In the genomic region with DNA sequence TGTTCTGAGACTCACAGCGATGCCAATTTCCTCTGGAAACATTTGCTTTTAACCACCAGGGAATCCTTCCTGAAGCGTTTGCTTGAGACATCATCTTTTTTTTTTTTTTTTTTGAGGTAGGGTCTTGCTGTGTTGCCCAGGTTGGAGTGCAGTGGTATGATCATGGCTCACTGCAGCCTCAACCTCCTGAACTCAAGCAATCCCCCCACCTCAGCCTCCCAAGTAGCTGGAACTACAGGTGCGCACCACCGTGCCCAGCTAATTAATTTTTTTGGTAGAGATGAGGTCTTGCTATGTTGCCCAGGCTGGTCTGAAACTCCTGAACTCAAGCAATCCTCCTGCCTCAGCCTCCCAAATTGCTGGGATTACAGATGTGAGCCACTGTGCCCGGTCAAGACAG, we compare ENCODE assay signal across 9 cellular contexts. TPM values are rescaled to one million over a fixed set of nuclear protein-coding genes. Genes with fewer than 3 reads are reported as not detected.
A peak's percentile ranks its signal among the peaks of the same experiment; 100 is the strongest.
DNase-seq lines count a peak whose midpoint lies in the region; ATAC-seq, FAIRE-seq and TF ChIP-seq lines count a peak whose summit lies in the region.
"Not testable (repeated sequence)": the region's sequence is repeated elsewhere in the genome, so short reads cannot be mapped to it uniquely, and the experiment has no call there.
"Had no signal": no experiment of that assay in that cellular context is flagged by ENCODE, and none has a peak within 500 bp of the region (broad histone marks: within the 10 kb centered on the region; RNA-seq: fewer than 3 reads in every experiment).

No MANE protein-coding gene starts in this region.

- H3K27ac Mint-ChIP-seq in T-helper 2 cell treated with Interferon-gamma antibody and Interleukin-4, amounts not matched to agents 5 μg/mL and 100 μg/mL, for 36 hours = peak overlapping the region; percentile 36
- not testable (repeated sequence) for H3K27ac Mint-ChIP-seq in chondrocyte (ENCODE audit: unreplicated experiment)

- CTCF ChIA-PET in HEK293 (lab: Yijun Ruan, JAX) = interaction anchor here (0.6 to 0.7 kb wide), 4 partner anchors 12 to 1255 kb away, joined by 3 to 6 read pairs (median 4); no protein-coding TSS in a partner anchor
- CTCF ChIA-PET in K562 (lab: Yijun Ruan, JAX; ENCODE audit: low intra/inter-chr PET ratio); HepG2 (lab: Yijun Ruan, JAX; ENCODE audit: low intra/inter-chr PET ratio, low total read pairs): not testable (repeated sequence)

- not testable (repeated sequence) for TF ChIP-seq POLR2A in K562 (conservative IDR thresholded peaks at IDR 0.05); HepG2 (IDR thresholded peaks at IDR 0.05; ENCODE audit: insufficient read depth in 1 of 2, low read depth in 2 of 2, low read length in 2 of 2)

- not testable (repeated sequence) for H3K4me1 ChIP-seq in HEK293 (ENCODE audit: control insufficient read depth, insufficient read depth, low read length); HepG2 (ENCODE audit: insufficient read depth, low read length)
- H3K4me1 ChIP-seq in K562 (replicated peaks in 1 of 2; ENCODE audit: control insufficient read depth in 2 of 2, insufficient read depth in 2 of 2, low read length in 2 of 2) (peaks cover 7 to 16% of the 10 kb centered on the region in 2 experiments; a peak in 4 of 5 replicates), neutrophil (ENCODE audit: control insufficient read depth in 1 of 2, insufficient read depth in 1 of 2, low read depth in 1 of 2, low read length in 1 of 2) (peaks cover 39 to 40% of the 10 kb centered on the region in 2 experiments)

- 35% methylated on average over 4 of the region's 5 CpGs for WGBS in K562 (ENCODE audit: insufficient coverage, low coverage, missing lambda C conversion rate)
- 46% methylated on average over 5 of the region's 5 CpGs for WGBS in HepG2 (ENCODE audit: low lambda C conversion rate)

- H3K4me2 ChIP-seq in K562 (ENCODE audit: insufficient read depth, low read length); HepG2 (ENCODE audit: low read depth, low read length): not testable (repeated sequence)

- peaks cover 22% of the 10 kb centered on the region for H3K4me1 Mint-ChIP-seq in T-helper 2 cell treated with Interferon-gamma antibody and Interleukin-4, amounts not matched to agents 5 μg/mL and 100 μg/mL, for 36 hours (ENCODE audit: low read depth)
- not testable (repeated sequence) for H3K4me1 Mint-ChIP-seq in chondrocyte (ENCODE audit: low read depth)

- H3K27ac ChIP-seq in HEK293 (ENCODE audit: extremely low read depth, low read depth, low read length); K562 (ENCODE audit: extremely low read depth, low read depth, low read length); HepG2 (ENCODE audit: extremely low read length, insufficient read depth, low read length): not testable (repeated sequence)
- peak overlapping the region; percentile 31 for H3K27ac ChIP-seq in neutrophil

- not testable (repeated sequence) for TF ChIP-seq EP300 in K562 (IDR thresholded peaks at IDR 0.05; ENCODE audit: low read length); HepG2 (IDR thresholded peaks at IDR 0.05; ENCODE audit: low read depth in 2 of 2, low read length in 2 of 2); HepG2 (CRISPR knock-in tag; IDR thresholded peaks at IDR 0.05; ENCODE audit: borderline replicate concordance)

- not testable (repeated sequence) for BruUV-seq in K562 (replicated peaks; lab: Mats Ljungman, UMichigan); HepG2 (replicated peaks; lab: Mats Ljungman, UMichigan)

- H3K79me2 ChIP-seq in K562 (ENCODE audit: control insufficient read depth, insufficient read depth, low read length); HepG2 (ENCODE audit: insufficient read depth, low read length): not testable (repeated sequence)

- not testable (repeated sequence) for H3K9me1 ChIP-seq in K562 (ENCODE audit: control insufficient read depth, insufficient read depth, low read length)

- intact Hi-C loops in K562 (cut with micrococcal nuclease); HepG2 (cut with micrococcal nuclease; ENCODE audit: unreplicated experiment); posterior vena cava (cut with DNase I): not testable (repeated sequence)

- H3K9me3 Mint-ChIP-seq in T-helper 2 cell treated with Interferon-gamma antibody and Interleukin-4, amounts not matched to agents 5 μg/mL and 100 μg/mL, for 36 hours; chondrocyte (ENCODE audit: low read depth): not testable (repeated sequence)

- not testable (repeated sequence) for H3K9ac ChIP-seq in K562 (ENCODE audit: insufficient read depth in 1 of 2, low read depth in 2 of 2, low read length in 2 of 2); HepG2 (ENCODE audit: insufficient read depth, low read depth, low read length)

- H4K20me1 ChIP-seq in K562 (replicated peaks; ENCODE audit: control insufficient read depth, insufficient read depth, low read length); HepG2 (ENCODE audit: insufficient read depth, low read length): not testable (repeated sequence)

- ATAC-seq in K562, HepG2: not testable (repeated sequence)

- in situ Hi-C loops in K562 (cut with MboI); HepG2 (cut with HindIII; ENCODE audit: extremely low pct_ligation_motif_present, low pct_unique_long_range_greater_than_20kb): not testable (repeated sequence)

- DNase-seq in T-helper 2 cell treated with Interferon-gamma antibody and Interleukin-4, amounts not matched to agents 5 μg/mL and 100 μg/mL, for 36 hours (ENCODE audit: low spot score); K562 (ENCODE audit: extremely low read depth in 1 of 4, low spot score in 3 of 4); HepG2 (ENCODE audit: low spot score): not testable (repeated sequence)
- DNase-seq in chondrocyte (ENCODE audit: low spot score) (peak; percentile 13), posterior vena cava (ENCODE audit: low spot score) (peak; percentile 18)

- H3K4me3 ChIP-seq in HEK293 (ENCODE audit: low read depth, low read length); K562; HepG2 (replicated peaks in 1 of 3; ENCODE audit: insufficient read depth in 1 of 3, low read depth in 2 of 3, low read length in 3 of 3); neutrophil (ENCODE audit: low read depth in 1 of 2, low read length in 1 of 2): not testable (repeated sequence)

- not testable (repeated sequence) for H2AFZ ChIP-seq in K562 (ENCODE audit: low read depth, low read length); HepG2 (ENCODE audit: low read length)

- H3K27me3 Mint-ChIP-seq in T-helper 2 cell treated with Interferon-gamma antibody and Interleukin-4, amounts not matched to agents 5 μg/mL and 100 μg/mL, for 36 hours (ENCODE audit: low read depth); chondrocyte (ENCODE audit: low read depth): not testable (repeated sequence)

- not testable (repeated sequence) for TF ChIP-seq RAD21 in K562 (CRISPR knock-in tag; conservative IDR thresholded peaks at IDR 0.05 in 1 of 2, IDR thresholded peaks at IDR 0.05 in 1 of 2); HepG2 (CRISPR knock-in tag; IDR thresholded peaks at IDR 0.05)

- POLR2A ChIA-PET in HEK293 (lab: Yijun Ruan, JAX) = interaction anchor here (0.7 kb wide), 1 partner anchor 25 kb away, joined by 6 read pairs; no protein-coding TSS in a partner anchor
- POLR2A ChIA-PET in K562 (lab: Yijun Ruan, JAX) = interaction anchor here (0.9 to 2.1 kb wide), 3 partner anchors 12 to 21 kb away, joined by 3 to 5 read pairs (median 3); no protein-coding TSS in a partner anchor
- POLR2A ChIA-PET in HepG2 (lab: Yijun Ruan, JAX) = not testable (repeated sequence)

- not testable (repeated sequence) for H3K27me3 ChIP-seq in K562 (ENCODE audit: control insufficient read depth in 2 of 2, insufficient read depth in 2 of 2, low read length in 2 of 2); HepG2 (ENCODE audit: control insufficient read depth in 1 of 2, insufficient read depth in 2 of 2, low read length in 2 of 2); neutrophil

- H3K9me3 ChIP-seq in HEK293 (ENCODE audit: control insufficient read depth, insufficient read depth, low read depth, low read length); K562 (replicated peaks; ENCODE audit: control insufficient read depth, insufficient read depth, low read depth, low read length); HepG2 (ENCODE audit: low read length); neutrophil: not testable (repeated sequence)

- not testable (repeated sequence) for H3K4me3 Mint-ChIP-seq in T-helper 2 cell treated with Interferon-gamma antibody and Interleukin-4, amounts not matched to agents 5 μg/mL and 100 μg/mL, for 36 hours; chondrocyte (ENCODE audit: unreplicated experiment)

- not testable (repeated sequence) for H3K36me3 ChIP-seq in HEK293 (ENCODE audit: control insufficient read depth in 2 of 2, insufficient read depth in 1 of 2, low read length in 2 of 2); K562 (ENCODE audit: control insufficient read depth, insufficient read depth, low read length); HepG2 (replicated peaks in 1 of 2; ENCODE audit: control insufficient read depth in 1 of 2, insufficient read depth in 2 of 2, low read length in 2 of 2); neutrophil

- H3K36me3 Mint-ChIP-seq in T-helper 2 cell treated with Interferon-gamma antibody and Interleukin-4, amounts not matched to agents 5 μg/mL and 100 μg/mL, for 36 hours (ENCODE audit: low read depth); chondrocyte (ENCODE audit: low read depth): not testable (repeated sequence)

- FAIRE-seq in K562 (lab: Jason Lieb, UNC); HepG2 (lab: Jason Lieb, UNC): not testable (repeated sequence)

- not testable (repeated sequence) for TF ChIP-seq CTCF in HEK293 (tag by site-specific recombination; IDR thresholded peaks at IDR 0.05); K562 (IDR thresholded peaks at IDR 0.05 in 2 of 3, conservative IDR thresholded peaks at IDR 0.05 in 1 of 3; ENCODE audit: insufficient read depth in 2 of 3, low read depth in 1 of 3, low read length in 3 of 3); chondrocyte (IDR thresholded peaks at IDR 0.05); HepG2 (CRISPR knock-in tag; IDR thresholded peaks at IDR 0.05); neutrophil (IDR thresholded peaks at IDR 0.05)

RNA-seq across cellular contexts. Expression of a gene that starts 47.0 kb away (rescaled TPM):
- total RNA-seq in K562 (2011; cell fraction: chromatin; rRNA removed; ENCODE audit: low replicate concordance) = 88.1 and 137 TPM in 2 replicates
- 154 and 205 TPM in 2 replicates for total RNA-seq in K562 (2011; cell fraction: nucleolus; rRNA removed)
- total RNA-seq in K562 (2011; cell fraction: nucleoplasm; rRNA removed) = 184 and 200 TPM in 2 replicates
- 147 and 180 TPM in 2 replicates for total RNA-seq in K562 (2014; rRNA removed)
- total RNA-seq in K562 (2014; rRNA removed; fragmentation: Illumina TruSeq; extraction: Trizol) = 256 and 289 TPM in 2 replicates
- total RNA-seq in K562 (2015; rRNA removed; fragmentation: Illumina TruSeq; extraction: Trizol) = 149 and 165 TPM in 2 replicates
- total RNA-seq in K562 (2021) = 173 and 193 TPM in 2 replicates
- 124 and 136 TPM in 2 replicates for polyA plus RNA-seq in K562 (2011; rRNA removed)
- 61.8 and 105 TPM in 2 replicates for polyA plus RNA-seq in K562 (2011; cell fraction: cytosol; rRNA removed)
- 20.2 and 32.5 TPM in 2 replicates for polyA plus RNA-seq in K562 (2011; cell fraction: nucleus; rRNA removed)
- polyA plus RNA-seq in K562 (2012) = 208 and 216 TPM in 2 replicates
- polyA plus RNA-seq in K562 (2014; fragmentation: Illumina TruSeq; extraction: Trizol) = 259 and 284 TPM in 2 replicates
- 100 to 1,000 TPM; 275 to 304 TPM for polyA plus RNA-seq in K562 (2014; fragmentation: Nextera tagmentation; extraction: Ambion mirVana)
- 169 and 189 TPM in 2 replicates for polyA plus RNA-seq in K562 (2014; rRNA removed)
- 80.5 and 89.5 TPM in 2 replicates for polyA minus RNA-seq in K562 (2011; rRNA and poly(A)+ RNA removed)
- 42.2 and 44.1 TPM in 2 replicates for polyA minus RNA-seq in K562 (2011; cell fraction: cytosol; rRNA and poly(A)+ RNA removed)
- 5.8 and 12.2 TPM in 2 replicates for polyA minus RNA-seq in K562 (2011; cell fraction: nucleus; rRNA and poly(A)+ RNA removed)
- 10.3 to 16.1 TPM (median 16.0 TPM) in 3 replicates for total RNA-seq in chondrocyte
- 0.09 TPM in 1 of 2 replicates, not detected in the other for total RNA-seq in HepG2 (2016; rRNA removed; fragmentation: Illumina TruSeq; extraction: Trizol)
- total RNA-seq in HepG2 (2016; cell fraction: cytosol; rRNA removed; fragmentation: Illumina TruSeq; extraction: Trizol; ENCODE audit: low read depth) = not detected in 2 replicates
- total RNA-seq in HepG2 (2016; cell fraction: insoluble cytoplasmic fraction; rRNA removed; fragmentation: Illumina TruSeq; extraction: Trizol) = not detected in 2 replicates
- total RNA-seq in HepG2 (2016; cell fraction: membrane; rRNA removed; fragmentation: Illumina TruSeq; extraction: Trizol) = not detected in 2 replicates
- not detected in 2 replicates for total RNA-seq in HepG2 (2016; cell fraction: nucleus; rRNA removed; fragmentation: Illumina TruSeq; extraction: Trizol)
- not detected in 2 replicates for polyA plus RNA-seq in HepG2 (2011; rRNA removed)
- 0.12 and 0.15 TPM in 2 replicates for polyA plus RNA-seq in HepG2 (2011; cell fraction: cytosol; rRNA removed)
- 0.14 TPM in 1 of 2 replicates, not detected in the other for polyA plus RNA-seq in HepG2 (2011; cell fraction: nucleus; rRNA removed)
- polyA plus RNA-seq in HepG2 (2012) = 0.21 TPM in 1 of 2 replicates, not detected in the other
- not detected in 2 replicates for polyA plus RNA-seq in HepG2 (2016; cell fraction: cytosol; fragmentation: Illumina TruSeq; extraction: Trizol; ENCODE audit: low read depth)
- polyA plus RNA-seq in HepG2 (2016; cell fraction: insoluble cytoplasmic fraction; fragmentation: Illumina TruSeq; extraction: Trizol; ENCODE audit: low read depth) = not detected in 2 replicates
- polyA plus RNA-seq in HepG2 (2016; cell fraction: membrane; fragmentation: Illumina TruSeq; extraction: Trizol; ENCODE audit: low read depth) = not detected in 2 replicates
- not detected in 2 replicates for polyA plus RNA-seq in HepG2 (2016; cell fraction: nucleus; fragmentation: Illumina TruSeq; extraction: Trizol; ENCODE audit: insufficient read depth, low read depth)
- polyA minus RNA-seq in HepG2 (2011; rRNA and poly(A)+ RNA removed; ENCODE audit: low replicate concordance) = 0.16 and 2.3 TPM in 2 replicates
- not detected in 2 replicates for polyA minus RNA-seq in HepG2 (2011; cell fraction: cytosol; rRNA and poly(A)+ RNA removed)
- not detected in 2 replicates for polyA minus RNA-seq in HepG2 (2011; cell fraction: nucleus; rRNA and poly(A)+ RNA removed)
- 100 to 1,000 TPM; 138 to 144 TPM for total RNA-seq in posterior vena cava
- total RNA-seq: Caco-2, Calu3 had no signal

RNA-seq across cellular contexts. Expression of a gene that starts 52.3 kb away (rescaled TPM):
- total RNA-seq in K562 (2011; cell fraction: chromatin; rRNA removed; ENCODE audit: low replicate concordance) = 11.1 and 16.5 TPM in 2 replicates
- total RNA-seq in K562 (2011; cell fraction: nucleolus; rRNA removed) = 7.5 and 8.2 TPM in 2 replicates
- 8.2 and 12.1 TPM in 2 replicates for total RNA-seq in K562 (2011; cell fraction: nucleoplasm; rRNA removed)
- total RNA-seq in K562 (2014; rRNA removed) = 13.8 and 17.3 TPM in 2 replicates
- total RNA-seq in K562 (2014; rRNA removed; fragmentation: Illumina TruSeq; extraction: Trizol) = 18.8 and 20.1 TPM in 2 replicates
- total RNA-seq in K562 (2015; rRNA removed; fragmentation: Illumina TruSeq; extraction: Trizol) = 18.7 and 19.7 TPM in 2 replicates
- 13.8 and 14.8 TPM in 2 replicates for total RNA-seq in K562 (2021)
- 17.0 and 22.1 TPM in 2 replicates for polyA plus RNA-seq in K562 (2011; rRNA removed)
- 6.9 and 8.8 TPM in 2 replicates for polyA plus RNA-seq in K562 (2011; cell fraction: cytosol; rRNA removed)
- 9.5 and 9.7 TPM in 2 replicates for polyA plus RNA-seq in K562 (2011; cell fraction: nucleus; rRNA removed)
- 13.0 and 14.2 TPM in 2 replicates for polyA plus RNA-seq in K562 (2012)
- 19.9 and 23.2 TPM in 2 replicates for polyA plus RNA-seq in K562 (2014; fragmentation: Illumina TruSeq; extraction: Trizol)
- polyA plus RNA-seq in K562 (2014; fragmentation: Nextera tagmentation; extraction: Ambion mirVana) = 1 to 10 TPM; 5.6 to 8.8 TPM
- polyA plus RNA-seq in K562 (2014; rRNA removed) = 13.9 TPM in 2 replicates
- 18.2 TPM in 2 replicates for polyA minus RNA-seq in K562 (2011; rRNA and poly(A)+ RNA removed)
- 10.7 and 11.3 TPM in 2 replicates for polyA minus RNA-seq in K562 (2011; cell fraction: cytosol; rRNA and poly(A)+ RNA removed)
- polyA minus RNA-seq in K562 (2011; cell fraction: nucleus; rRNA and poly(A)+ RNA removed) = 6.1 and 8.1 TPM in 2 replicates
- 40.0 to 43.3 TPM (median 43.2 TPM) in 3 replicates for total RNA-seq in chondrocyte
- 21.9 and 29.9 TPM in 2 replicates for total RNA-seq in HepG2 (2016; rRNA removed; fragmentation: Illumina TruSeq; extraction: Trizol)
- total RNA-seq in HepG2 (2016; cell fraction: cytosol; rRNA removed; fragmentation: Illumina TruSeq; extraction: Trizol; ENCODE audit: low read depth) = 2.1 and 3.2 TPM in 2 replicates
- total RNA-seq in HepG2 (2016; cell fraction: insoluble cytoplasmic fraction; rRNA removed; fragmentation: Illumina TruSeq; extraction: Trizol) = 22.5 and 30.2 TPM in 2 replicates
- total RNA-seq in HepG2 (2016; cell fraction: membrane; rRNA removed; fragmentation: Illumina TruSeq; extraction: Trizol) = 5.7 and 6.6 TPM in 2 replicates
- total RNA-seq in HepG2 (2016; cell fraction: nucleus; rRNA removed; fragmentation: Illumina TruSeq; extraction: Trizol) = 14.0 and 14.4 TPM in 2 replicates
- 10.3 and 13.0 TPM in 2 replicates for polyA plus RNA-seq in HepG2 (2011; rRNA removed)
- polyA plus RNA-seq in HepG2 (2011; cell fraction: cytosol; rRNA removed) = 6.1 and 10.0 TPM in 2 replicates
- polyA plus RNA-seq in HepG2 (2011; cell fraction: nucleus; rRNA removed) = 8.3 and 8.5 TPM in 2 replicates
- polyA plus RNA-seq in HepG2 (2012) = 11.3 and 12.4 TPM in 2 replicates
- 1.2 and 1.3 TPM in 2 replicates for polyA plus RNA-seq in HepG2 (2016; cell fraction: cytosol; fragmentation: Illumina TruSeq; extraction: Trizol; ENCODE audit: low read depth)
- 28.3 and 31.0 TPM in 2 replicates for polyA plus RNA-seq in HepG2 (2016; cell fraction: insoluble cytoplasmic fraction; fragmentation: Illumina TruSeq; extraction: Trizol; ENCODE audit: low read depth)
- 2.6 and 3.7 TPM in 2 replicates for polyA plus RNA-seq in HepG2 (2016; cell fraction: membrane; fragmentation: Illumina TruSeq; extraction: Trizol; ENCODE audit: low read depth)
- polyA plus RNA-seq in HepG2 (2016; cell fraction: nucleus; fragmentation: Illumina TruSeq; extraction: Trizol; ENCODE audit: insufficient read depth, low read depth) = 18.9 and 22.7 TPM in 2 replicates
- 4.7 and 10.6 TPM in 2 replicates for polyA minus RNA-seq in HepG2 (2011; rRNA and poly(A)+ RNA removed; ENCODE audit: low replicate concordance)
- 10.0 and 13.3 TPM in 2 replicates for polyA minus RNA-seq in HepG2 (2011; cell fraction: cytosol; rRNA and poly(A)+ RNA removed)
- 13.7 and 14.5 TPM in 2 replicates for polyA minus RNA-seq in HepG2 (2011; cell fraction: nucleus; rRNA and poly(A)+ RNA removed)
- total RNA-seq in posterior vena cava = 10 to 100 TPM; 23.8 to 26.3 TPM

Comparison
In these comparisons a context has a peak if more than half of its experiments do, and no peak if none do; other contexts are left out.
1. RNA of a gene that starts 47.0 kb away (total RNA-seq): 88.1 to 289 TPM in K562, 138 to 144 TPM in posterior vena cava and 10.3 to 16.1 TPM in chondrocyte; 0.09 TPM in HepG2; every median in the first group is over 10 times any median in the second.